ENCODE assay signal across 17 cellular contexts in the genomic region with DNA sequence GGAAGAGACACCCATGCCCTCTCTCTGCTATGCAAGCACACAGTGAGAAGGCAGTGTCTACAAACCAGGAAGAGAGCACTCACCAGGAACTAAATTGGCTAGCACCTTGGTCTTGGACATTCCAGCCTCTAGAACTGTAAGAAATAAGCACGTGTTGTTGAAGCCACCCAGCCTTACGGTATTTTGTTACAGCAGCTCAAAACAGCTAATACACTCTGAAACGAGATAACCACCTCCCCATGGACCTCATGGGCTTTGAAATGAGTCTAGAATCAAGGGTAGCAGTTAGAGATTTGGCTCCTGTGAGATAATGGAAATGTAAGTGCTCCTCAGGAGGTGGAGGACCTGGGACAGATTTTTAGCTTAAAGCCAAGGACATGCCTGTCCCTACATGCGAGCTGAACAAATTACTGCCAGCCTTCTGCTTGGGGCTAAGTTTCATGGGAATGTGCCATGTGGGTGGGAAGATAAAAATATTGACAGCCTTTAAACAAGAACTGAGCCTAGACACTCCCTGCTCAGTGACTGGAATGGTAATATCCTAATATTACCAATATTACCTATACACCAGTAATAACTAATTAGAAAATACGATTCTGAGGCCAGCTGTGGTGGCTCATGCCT. TPM values are rescaled to one million over a fixed set of nuclear protein-coding genes. Genes with fewer than 3 reads are reported as not detected.
A peak's percentile ranks its signal among the peaks of the same experiment; 100 is the strongest.
DNase-seq lines count a peak whose midpoint lies in the region; ATAC-seq, FAIRE-seq and TF ChIP-seq lines count a peak whose summit lies in the region.
"Had no signal": no experiment of that assay in that cellular context is flagged by ENCODE, and none has a peak within 500 bp of the region (broad histone marks: within the 10 kb centered on the region; RNA-seq: fewer than 3 reads in every experiment).

No MANE protein-coding gene starts in this region.

- POLR2A ChIA-PET in K562 (lab: Yijun Ruan, JAX): interaction anchor here (0.7 to 1.1 kb wide), 2 partner anchors 23 to 136 kb away, joined by 3 to 8 read pairs; no protein-coding TSS in a partner anchor

- TF ChIP-seq RAD21 in K562 (CRISPR knock-in tag; conservative IDR thresholded peaks at IDR 0.05 in 1 of 2, IDR thresholded peaks at IDR 0.05 in 1 of 2): no peak

- H3K27ac ChIP-seq in BLaER1: no peak overlapping the region
- H3K27ac ChIP-seq in DOHH2 (ENCODE audit: low read depth, low read length): peak overlapping the region; percentile 99
- H3K27ac ChIP-seq in K562 (ENCODE audit: extremely low read depth, low read depth, low read length): no peak overlapping the region
- peak overlapping the region in 3 of 4 donors; percentile 46 to 65 (median 63) for H3K27ac ChIP-seq in pancreas
- no peak overlapping the region for H3K27ac ChIP-seq in ascending aorta
- no peak overlapping the region for H3K27ac ChIP-seq in ovary
- H3K27ac ChIP-seq: HL-60 had no signal

- H3K4me3 ChIP-seq in BLaER1 (no peak overlapping the region), DOHH2 (ENCODE audit: low read length) (peak overlapping the region; percentile 28), K562 (no peak overlapping the region), pancreas (no peak overlapping the region), ascending aorta (no peak overlapping the region), ovary (no peak overlapping the region)

- FAIRE-seq in K562 (lab: Jason Lieb, UNC): no peak
- no peak for FAIRE-seq in pancreas (lab: Jason Lieb, UNC)
- FAIRE-seq: HTR-8/SVneo had no signal

- in situ Hi-C loops in K562 (cut with MboI): no loop called here

- ATAC-seq in K562 (no peak), pancreas (peak in 3 of 4 donors; percentile 12 to 39 (median 21)), GM21526 (IDR thresholded peaks at IDR 0.05; ENCODE audit: low FRiP score, unreplicated experiment) (no peak)

- CTCF ChIA-PET in K562 (lab: Yijun Ruan, JAX; ENCODE audit: low intra/inter-chr PET ratio): no interaction called here

- H3K79me2 ChIP-seq in DOHH2 (ENCODE audit: control insufficient read depth, low read length): peaks cover 22% of the 10 kb centered on the region
- peaks cover 7% of the 10 kb centered on the region for H3K79me2 ChIP-seq in K562 (ENCODE audit: control insufficient read depth, insufficient read depth, low read length)

- H3K4me2 ChIP-seq in BLaER1 (peak overlapping the region; percentile 64), DOHH2 (ENCODE audit: low read length) (peak overlapping the region; percentile 79), K562 (ENCODE audit: insufficient read depth, low read length) (no peak overlapping the region)

- no peak for TF ChIP-seq CTCF in DOHH2 (IDR thresholded peaks at IDR 0.05; ENCODE audit: low read depth, low read length, poor library complexity, severe bottlenecking)
- no peak for TF ChIP-seq CTCF in K562 (IDR thresholded peaks at IDR 0.05 in 2 of 3, conservative IDR thresholded peaks at IDR 0.05 in 1 of 3; ENCODE audit: insufficient read depth in 2 of 3, low read depth in 1 of 3, low read length in 3 of 3)
- no peak for TF ChIP-seq CTCF in pancreas (IDR thresholded peaks at IDR 0.05)
- TF ChIP-seq CTCF in ascending aorta (IDR thresholded peaks at IDR 0.05): no peak
- TF ChIP-seq CTCF in ovary (IDR thresholded peaks at IDR 0.05): no peak

- TF ChIP-seq EP300 in K562 (IDR thresholded peaks at IDR 0.05; ENCODE audit: low read length): no peak
- TF ChIP-seq EP300 in ovary (IDR thresholded peaks at IDR 0.05): no peak

- WGBS in K562 (ENCODE audit: insufficient coverage, low coverage, missing lambda C conversion rate): 41% methylated on average over 5 of the region's 5 CpGs
- WGBS in pancreas, 2 donors: 33 to 35% methylated on average over 5 of the region's 5 CpGs
- 80 to 81% (median 81%) methylated on average over 5 of the region's 5 CpGs for WGBS in ovary, 3 donors

- peaks cover 43% of the 10 kb centered on the region for H3F3A ChIP-seq in DOHH2 (ENCODE audit: control insufficient read depth, insufficient read depth)

- BruUV-seq in K562 (replicated peaks; lab: Mats Ljungman, UMichigan): no TSS peak

- no peak for DNase-seq in K562 (ENCODE audit: extremely low read depth in 1 of 4, low spot score in 3 of 4)
- DNase-seq in pancreas: peak in 3 of 6 donors; percentile 33 to 58 (median 49)
- no peak for DNase-seq in ascending aorta (ENCODE audit: low spot score in 2 of 2)
- DNase-seq in ovary: no peak
- DNase-seq: Calu3; CD4-positive, CD25-positive, alpha-beta regulatory T cell; DMS79; GOT3; NCI-H1436; NCI-H2081; NCI-H510A treated with DMSO at 0.1 percent for 48 hours; NCI-H82 had no signal

- H2AFZ ChIP-seq in K562 (ENCODE audit: low read depth, low read length): peak overlapping the region; percentile 57

- TF ChIP-seq POLR2A in K562 (conservative IDR thresholded peaks at IDR 0.05): no peak
- no peak for TF ChIP-seq POLR2A in ovary (IDR thresholded peaks at IDR 0.05)

- H3K9me2 ChIP-seq in DOHH2 (replicated peaks; ENCODE audit: control insufficient read depth, low read length): no peaks in the 10 kb centered on the region

- H3K4me1 ChIP-seq in BLaER1 (peaks cover 50% of the 10 kb centered on the region), DOHH2 (ENCODE audit: control insufficient read depth, low read length) (peaks cover 88% of the 10 kb centered on the region), K562 (replicated peaks in 1 of 2; ENCODE audit: control insufficient read depth in 2 of 2, insufficient read depth in 2 of 2, low read length in 2 of 2) (peaks cover 10 to 23% of the 10 kb centered on the region in 2 experiments; a peak in 4 of 5 replicates), pancreas (peaks cover 0 to 14% (median 0%) of the 10 kb centered on the region in 3 donors), ascending aorta (peaks cover 3 to 6% of the 10 kb centered on the region in 2 donors), ovary (ENCODE audit: insufficient read depth) (no peaks in the 10 kb centered on the region)

- H4K20me1 ChIP-seq in BLaER1: peaks cover 3% of the 10 kb centered on the region
- no peaks in the 10 kb centered on the region for H4K20me1 ChIP-seq in DOHH2 (ENCODE audit: control insufficient read depth, insufficient read depth, low read depth, low read length)
- H4K20me1 ChIP-seq in K562 (replicated peaks; ENCODE audit: control insufficient read depth, insufficient read depth, low read length): no peaks in the 10 kb centered on the region

- H3K27me3 ChIP-seq in BLaER1 (peaks cover 7% of the 10 kb centered on the region), DOHH2 (ENCODE audit: control insufficient read depth, low read length) (no peaks in the 10 kb centered on the region), K562 (ENCODE audit: control insufficient read depth in 2 of 2, insufficient read depth in 2 of 2, low read length in 2 of 2) (no peaks in the 10 kb centered on the region; a peak in 1 of 5 replicates), pancreas (no peaks in the 10 kb centered on the region), ascending aorta (no peaks in the 10 kb centered on the region), ovary (no peaks in the 10 kb centered on the region)

- H3K9ac ChIP-seq in BLaER1 (no peak overlapping the region), K562 (ENCODE audit: insufficient read depth in 1 of 2, low read depth in 2 of 2, low read length in 2 of 2) (no peak overlapping the region)

- intact Hi-C loops in K562 (cut with micrococcal nuclease) (no loop called here), pancreas (cut with DNase I) (no loop called here), ascending aorta (cut with DNase I) (no loop called here), ovary (cut with DNase I) (no loop called here)

- H3K9me3 ChIP-seq in BLaER1 (no peaks in the 10 kb centered on the region), DOHH2 (ENCODE audit: control insufficient read depth, insufficient read depth, low read length) (no peaks in the 10 kb centered on the region), K562 (replicated peaks; ENCODE audit: control insufficient read depth, insufficient read depth, low read depth, low read length) (no peaks in the 10 kb centered on the region), pancreas (no peaks in the 10 kb centered on the region), ascending aorta (no peaks in the 10 kb centered on the region), ovary (no peaks in the 10 kb centered on the region)

- H3K9me1 ChIP-seq in K562 (ENCODE audit: control insufficient read depth, insufficient read depth, low read length): no peaks in the 10 kb centered on the region

- H3K36me3 ChIP-seq in BLaER1 (no peaks in the 10 kb centered on the region), DOHH2 (ENCODE audit: control insufficient read depth, low read length) (peaks cover 10% of the 10 kb centered on the region), K562 (ENCODE audit: control insufficient read depth, insufficient read depth, low read length) (no peaks in the 10 kb centered on the region), pancreas (no peaks in the 10 kb centered on the region), ascending aorta (no peaks in the 10 kb centered on the region), ovary (no peaks in the 10 kb centered on the region)

RNA-seq across cellular contexts. Expression of gene ZNF318, which starts 3.9 kb away (rescaled TPM):
- total RNA-seq in K562 (2011; cell fraction: chromatin; rRNA removed; ENCODE audit: low replicate concordance): 31.3 and 42.8 TPM in 2 replicates
- 14.2 and 16.4 TPM in 2 replicates for total RNA-seq in K562 (2011; cell fraction: nucleolus; rRNA removed)
- total RNA-seq in K562 (2011; cell fraction: nucleoplasm; rRNA removed): 17.2 and 19.3 TPM in 2 replicates
- total RNA-seq in K562 (2014; rRNA removed) (7.9 and 10.2 TPM in 2 replicates), K562 (2014; rRNA removed; fragmentation: Illumina TruSeq; extraction: Trizol) (7.5 and 8.6 TPM in 2 replicates), K562 (2015; rRNA removed; fragmentation: Illumina TruSeq; extraction: Trizol) (8.4 and 9.2 TPM in 2 replicates), K562 (2021) (16.9 and 17.8 TPM in 2 replicates), pancreas (10 to 100 TPM in 2 of 6 donors, 1 to 10 TPM in 4; 6.2 to 13.0 (median 8.7) TPM), ascending aorta (4.4 TPM), ovary (10 to 100 TPM; 11.4 to 26.0 (median 19.9) TPM)
- polyA plus RNA-seq in K562 (2011; rRNA removed) (19.0 and 24.6 TPM in 2 replicates), K562 (2014; fragmentation: Illumina TruSeq; extraction: Trizol) (15.5 and 17.5 TPM in 2 replicates), K562 (2014; fragmentation: Nextera tagmentation; extraction: Ambion mirVana) (1 to 10 TPM; 3.2 to 3.6 TPM), K562 (2014; rRNA removed) (8.7 and 9.7 TPM in 2 replicates), pancreas (1 to 10 TPM; 6.2 to 9.4 TPM), ovary (10 to 100 TPM in 1 of 2 donors, 1 to 10 TPM in 1; 8.3 to 17.4 TPM)
- 18.0 and 21.3 TPM in 2 replicates for polyA plus RNA-seq in K562 (2011; cell fraction: cytosol; rRNA removed)
- polyA plus RNA-seq in K562 (2011; cell fraction: nucleus; rRNA removed): 35.5 and 47.6 TPM in 2 replicates
- 13.6 and 14.5 TPM in 2 replicates for polyA plus RNA-seq in K562 (2012)
- 36.5 and 39.7 TPM in 2 replicates for polyA minus RNA-seq in K562 (2011; rRNA and poly(A)+ RNA removed)
- 26.8 and 29.1 TPM in 2 replicates for polyA minus RNA-seq in K562 (2011; cell fraction: cytosol; rRNA and poly(A)+ RNA removed)
- 13.2 and 26.0 TPM in 2 replicates for polyA minus RNA-seq in K562 (2011; cell fraction: nucleus; rRNA and poly(A)+ RNA removed)

RNA-seq across cellular contexts. Expression of gene ABCC10, which starts 54.0 kb away (rescaled TPM):
- total RNA-seq in K562 (2011; cell fraction: chromatin; rRNA removed; ENCODE audit: low replicate concordance): 98.1 and 219 TPM in 2 replicates
- total RNA-seq in K562 (2011; cell fraction: nucleolus; rRNA removed): 108 and 125 TPM in 2 replicates
- total RNA-seq in K562 (2011; cell fraction: nucleoplasm; rRNA removed): 89.8 and 98.2 TPM in 2 replicates
- total RNA-seq in K562 (2014; rRNA removed) (16.5 and 20.4 TPM in 2 replicates), K562 (2014; rRNA removed; fragmentation: Illumina TruSeq; extraction: Trizol) (6.8 and 10.5 TPM in 2 replicates), K562 (2015; rRNA removed; fragmentation: Illumina TruSeq; extraction: Trizol) (13.4 TPM in 2 replicates), K562 (2021) (28.4 and 29.1 TPM in 2 replicates), pancreas (10 to 100 TPM; 14.0 to 21.8 (median 18.3) TPM), ascending aorta (4.6 TPM), ovary (10 to 100 TPM; 11.7 to 34.9 (median 27.0) TPM)
- polyA plus RNA-seq in K562 (2011; rRNA removed) (13.7 and 23.5 TPM in 2 replicates), K562 (2014; fragmentation: Illumina TruSeq; extraction: Trizol) (21.3 and 25.8 TPM in 2 replicates), K562 (2014; fragmentation: Nextera tagmentation; extraction: Ambion mirVana) (1 to 10 TPM; 2.4 to 2.6 TPM), K562 (2014; rRNA removed) (21.7 and 21.8 TPM in 2 replicates), pancreas (10 to 100 TPM; 40.1 to 54.8 TPM), ovary (10 to 100 TPM in 1 of 2 donors, 1 to 10 TPM in 1; 8.9 to 21.1 TPM)
- 13.8 and 24.4 TPM in 2 replicates for polyA plus RNA-seq in K562 (2011; cell fraction: cytosol; rRNA removed)
- 79.9 and 89.8 TPM in 2 replicates for polyA plus RNA-seq in K562 (2011; cell fraction: nucleus; rRNA removed)
- polyA plus RNA-seq in K562 (2012): 19.5 and 28.6 TPM in 2 replicates
- polyA minus RNA-seq in K562 (2011; rRNA and poly(A)+ RNA removed): 11.0 and 11.4 TPM in 2 replicates
- polyA minus RNA-seq in K562 (2011; cell fraction: cytosol; rRNA and poly(A)+ RNA removed): 15.0 and 21.0 TPM in 2 replicates
- polyA minus RNA-seq in K562 (2011; cell fraction: nucleus; rRNA and poly(A)+ RNA removed): 16.6 and 23.7 TPM in 2 replicates

Comparison
In these comparisons a context has a peak if more than half of its experiments do, and no peak if none do; other contexts are left out.
1. H3K27ac ChIP-seq: peak in DOHH2 (single experiment) and pancreas (3 of 4); none in BLaER1 (single experiment), K562 (single experiment), ascending aorta (0 of 2) and ovary (0 of 2).
2. ATAC-seq: peak in pancreas (3 of 4); none in K562 (single experiment) and GM21526 (single experiment).